ENCODE assay signal across 8 cellular contexts in the genomic region with DNA sequence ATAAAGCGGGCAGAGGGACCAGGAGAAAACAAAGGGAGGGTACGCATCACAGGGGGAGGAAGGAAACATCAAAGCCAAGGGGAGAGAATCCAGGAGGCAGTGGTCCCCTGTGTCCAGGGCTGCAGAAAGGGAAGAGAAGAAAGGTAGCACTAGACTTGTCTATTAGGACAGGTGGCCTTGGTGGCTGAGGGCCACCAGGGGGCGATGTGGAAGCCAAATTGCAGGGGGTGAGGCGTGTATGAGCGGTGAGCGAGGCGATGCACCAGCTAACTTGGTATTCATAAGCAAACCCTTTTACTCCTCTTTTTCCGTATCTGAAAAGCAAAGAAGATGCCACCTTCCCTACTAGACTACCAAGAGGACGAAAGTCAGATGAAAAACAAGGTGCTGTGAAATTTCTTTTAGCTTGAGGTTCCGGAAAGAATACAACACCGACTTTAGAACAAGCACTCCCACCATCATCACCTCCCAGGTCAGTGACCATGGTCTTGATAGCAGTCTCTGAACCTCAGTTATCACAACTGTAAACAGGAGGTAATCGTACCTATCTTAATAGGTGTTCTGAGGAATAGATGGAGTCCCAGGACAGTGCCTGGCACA.
DNase-seq lines count a peak whose midpoint lies in the region; ATAC-seq lines count a peak whose summit lies in the region.

No MANE protein-coding gene starts in this region.

- ATAC-seq in HG03442 (IDR thresholded peaks at IDR 0.05; ENCODE audit: unreplicated experiment), result peak; percentile 55

- peak; percentile 65 for DNase-seq in activated CD8-positive, alpha-beta memory T cell treated with anti-CD3 and anti-CD28 coated beads, Interleukin-2, amount 50 U/mL, for 48 hours
- DNase-seq in activated CD8-positive, alpha-beta memory T cell treated with anti-CD3 and anti-CD28 coated beads, Interleukin-2, amount 50 U/mL, for 4 hours, result no peak
- DNase-seq in SKM-1 (lab: John Stamatoyannopoulos, UW; ENCODE audit: unreplicated experiment), result peak; percentile 19
- peak; percentile 5 for DNase-seq in germinal center (ENCODE audit: low spot score)
- peak; percentile 51 for DNase-seq in stimulated activated CD4-positive, alpha-beta T cell treated with anti-CD3 and anti-CD28 coated beads, Interleukin-15, amount 100 ng/mL, for 24 hours
- no peak for DNase-seq in CD1c-positive myeloid dendritic cell (ENCODE audit: extremely low spot score)
- DNase-seq in NCI-H2029 (lab: John Stamatoyannopoulos, UW), result no peak

Comparison
In these comparisons a context has a peak if more than half of its experiments do, and no peak if none do; other contexts are left out.
1. DNase-seq: peak in activated CD8-positive, alpha-beta memory T cell treated with anti-CD3 and anti-CD28 coated beads, Interleukin-2, amount 50 U/mL, for 48 hours (single experiment), SKM-1 (single experiment), germinal center (single experiment) and stimulated activated CD4-positive, alpha-beta T cell treated with anti-CD3 and anti-CD28 coated beads, Interleukin-15, amount 100 ng/mL, for 24 hours (single experiment); none in activated CD8-positive, alpha-beta memory T cell treated with anti-CD3 and anti-CD28 coated beads, Interleukin-2, amount 50 U/mL, for 4 hours (single experiment), CD1c-positive myeloid dendritic cell (single experiment) and NCI-H2029 (single experiment).